21 cellular contexts compared by ENCODE assay signal in the genomic region with DNA sequence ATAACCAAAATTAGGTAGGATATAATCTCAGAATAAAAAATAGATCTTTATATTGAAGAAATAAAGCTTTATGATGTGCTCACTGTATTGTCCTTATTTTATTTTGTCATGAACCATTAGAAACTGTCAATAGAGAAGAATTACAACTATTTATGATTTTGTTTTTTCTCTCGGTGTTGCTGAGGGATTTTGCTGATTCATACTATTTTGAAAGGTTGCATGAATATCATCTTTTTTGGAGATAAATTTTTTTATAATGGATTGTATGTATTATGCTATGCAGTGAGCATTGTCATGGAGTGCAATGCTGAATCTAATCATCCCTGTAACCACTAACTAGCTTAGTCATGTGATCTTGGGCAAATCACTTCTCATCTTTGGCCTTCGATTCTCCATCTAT. TPM values are rescaled to one million over a fixed set of nuclear protein-coding genes. Genes with fewer than 3 reads are reported as not detected.
A peak's percentile ranks its signal among the peaks of the same experiment; 100 is the strongest.
DNase-seq lines count a peak whose midpoint lies in the region; ATAC-seq, FAIRE-seq and TF ChIP-seq lines count a peak whose summit lies in the region.
"Had no signal": no experiment of that assay in that cellular context is flagged by ENCODE, and none has a peak within 500 bp of the region (broad histone marks: within the 10 kb centered on the region; RNA-seq: fewer than 3 reads in every experiment).

No MANE protein-coding gene starts in this region.

- no TSS peak for BruUV-seq in K562 (replicated peaks; lab: Mats Ljungman, UMichigan)

- no peak for ATAC-seq in A549
- no peak for ATAC-seq in K562
- ATAC-seq: CD8-positive, alpha-beta T cell; GM12878 had no signal

- no peaks in the 10 kb centered on the region for H3K36me3 ChIP-seq in K562 (ENCODE audit: control insufficient read depth, insufficient read depth, low read length)
- no peaks in the 10 kb centered on the region for H3K36me3 ChIP-seq in Peyer's patch

- peaks cover 43% of the 10 kb centered on the region for H3K79me2 ChIP-seq in K562 (ENCODE audit: control insufficient read depth, insufficient read depth, low read length)

- intact Hi-C loops in K562 (cut with micrococcal nuclease) = no loop called here

- no peak for TF ChIP-seq CTCF in A549 (IDR thresholded peaks at IDR 0.05)
- no peak for TF ChIP-seq CTCF in K562 (IDR thresholded peaks at IDR 0.05 in 2 of 3, conservative IDR thresholded peaks at IDR 0.05 in 1 of 3; ENCODE audit: insufficient read depth in 2 of 3, low read depth in 1 of 3, low read length in 3 of 3)
- TF ChIP-seq CTCF in Peyer's patch (IDR thresholded peaks at IDR 0.05) = no peak

- in situ Hi-C loops in K562 (cut with MboI) = no loop called here

- CTCF ChIA-PET in A549 (lab: Yijun Ruan, JAX) = interaction anchor here (1.0 kb wide), 2 partner anchors 11 to 16 kb away, joined by 3 to 5 read pairs; a partner anchor contains a TSS
- CTCF ChIA-PET in K562 (lab: Yijun Ruan, JAX; ENCODE audit: low intra/inter-chr PET ratio) = no interaction called here

- H2AFZ ChIP-seq in K562 (ENCODE audit: low read depth, low read length) = no peak overlapping the region

- H3K9ac ChIP-seq in K562 (ENCODE audit: insufficient read depth in 1 of 2, low read depth in 2 of 2, low read length in 2 of 2) = no peak overlapping the region
- H3K9ac ChIP-seq: BLaER1 treated with 17β-estradiol and CSF1 and Interleukin-3, amounts not matched to agents 10 nM and 100 nM had no signal

- H4K20me1 ChIP-seq in K562 (replicated peaks; ENCODE audit: control insufficient read depth, insufficient read depth, low read length) = no peaks in the 10 kb centered on the region

- POLR2A ChIA-PET in A549 (lab: Yijun Ruan, JAX) = interaction anchor here (0.7 kb wide), 1 partner anchor 221 kb away, joined by 3 read pairs; no protein-coding TSS in a partner anchor
- POLR2A ChIA-PET in K562 (lab: Yijun Ruan, JAX) = interaction anchor here (0.7 to 1.2 kb wide), 2 partner anchors 14 to 139 kb away, joined by 3 to 4 read pairs; no protein-coding TSS in a partner anchor

- H3K4me2 ChIP-seq in A549 = no peak overlapping the region
- H3K4me2 ChIP-seq in K562 (ENCODE audit: insufficient read depth, low read length) = no peak overlapping the region
- H3K4me2 ChIP-seq: BLaER1 treated with 17β-estradiol and CSF1 and Interleukin-3, amounts not matched to agents 10 nM and 100 nM had no signal

- H3K27ac ChIP-seq in A549 = no peak overlapping the region
- H3K27ac ChIP-seq in K562 (ENCODE audit: extremely low read depth, low read depth, low read length) = no peak overlapping the region
- no peak overlapping the region for H3K27ac ChIP-seq in Peyer's patch
- H3K27ac ChIP-seq: BLaER1 treated with 17β-estradiol and CSF1 and Interleukin-3, amounts not matched to agents 10 nM and 100 nM; C4-2B had no signal

- H3K4me1 ChIP-seq in A549 (no peaks in the 10 kb centered on the region), K562 (replicated peaks in 1 of 2; ENCODE audit: control insufficient read depth in 2 of 2, insufficient read depth in 2 of 2, low read length in 2 of 2) (no peaks in the 10 kb centered on the region; a peak in 3 of 5 replicates), Peyer's patch (no peaks in the 10 kb centered on the region)
- H3K4me1 ChIP-seq: Caco-2 had no signal

- no peak for TF ChIP-seq EP300 in A549 (IDR thresholded peaks at IDR 0.05)
- no peak for TF ChIP-seq EP300 in K562 (IDR thresholded peaks at IDR 0.05; ENCODE audit: low read length)

- no peak for DNase-seq in A549 (ENCODE audit: low read depth in 1 of 2, low spot score in 1 of 2)
- no peak for DNase-seq in K562 (ENCODE audit: extremely low read depth in 1 of 4, low spot score in 3 of 4)
- no peak for DNase-seq in Peyer's patch
- no peak for DNase-seq in HTR-8/SVneo (ENCODE audit: insufficient read length, low spot score)
- no peak for DNase-seq in SIG-M5 (lab: John Stamatoyannopoulos, UW)
- DNase-seq: 8988T; AML-193; Caco-2; Calu3; CD4-positive, alpha-beta T cell; CD8-positive, alpha-beta T cell; DMS79 treated with DMSO at 0.1 percent for 48 hours; GDM1 had no signal

- H3K9me3 ChIP-seq in A549 = peaks cover 4% of the 10 kb centered on the region; the same call in 2 of the 3 replicates
- H3K9me3 ChIP-seq in K562 (replicated peaks; ENCODE audit: control insufficient read depth, insufficient read depth, low read depth, low read length) = no peaks in the 10 kb centered on the region
- H3K9me3 ChIP-seq in Peyer's patch = no peaks in the 10 kb centered on the region
- H3K9me3 ChIP-seq: Caco-2 had no signal

- TF ChIP-seq RAD21 in A549 (conservative IDR thresholded peaks at IDR 0.05 in 1 of 2, IDR thresholded peaks at IDR 0.05 in 1 of 2) (no peak), K562 (CRISPR knock-in tag; conservative IDR thresholded peaks at IDR 0.05 in 1 of 2, IDR thresholded peaks at IDR 0.05 in 1 of 2) (no peak)

- H3K4me3 ChIP-seq in A549 (no peak overlapping the region), K562 (no peak overlapping the region), Peyer's patch (no peak overlapping the region)
- H3K4me3 ChIP-seq: BLaER1 treated with 17β-estradiol and CSF1 and Interleukin-3, amounts not matched to agents 10 nM and 100 nM; GM12878 had no signal

- FAIRE-seq in A549 (lab: Jason Lieb, UNC) (no peak), G401.6 (lab: Jason Lieb, UNC) (peak; percentile 27), K562 (lab: Jason Lieb, UNC) (no peak), HTR-8/SVneo (lab: Jason Lieb, UNC) (no peak)
- FAIRE-seq: A204.1, D721Med, GM12878, GM12892, GM18507 had no signal

- no peaks in the 10 kb centered on the region for H3K9me1 ChIP-seq in K562 (ENCODE audit: control insufficient read depth, insufficient read depth, low read length)

- 81% methylated on average over 2 of the region's 2 CpGs for WGBS in A549 (ENCODE audit: missing lambda C conversion rate)
- WGBS in K562 (ENCODE audit: insufficient coverage, low coverage, missing lambda C conversion rate) = 57% methylated on average over 2 of the region's 2 CpGs

- TF ChIP-seq POLR2A in A549 (IDR thresholded peaks at IDR 0.05; ENCODE audit: low read length) (no peak), K562 (conservative IDR thresholded peaks at IDR 0.05) (no peak), Peyer's patch (IDR thresholded peaks at IDR 0.05) (no peak)

- H3K27me3 ChIP-seq in K562 (ENCODE audit: control insufficient read depth in 2 of 2, insufficient read depth in 2 of 2, low read length in 2 of 2) (no peaks in the 10 kb centered on the region), Peyer's patch (no peaks in the 10 kb centered on the region)
- H3K27me3 ChIP-seq: BLaER1 treated with 17β-estradiol and CSF1 and Interleukin-3, amounts not matched to agents 10 nM and 100 nM had no signal

RNA-seq across cellular contexts. Expression of a gene that starts 15.0 kb away (rescaled TPM):
- polyA plus RNA-seq in A549 (2011; rRNA removed) = 116 and 125 TPM in 2 replicates
- 29.1 and 37.7 TPM in 2 replicates for polyA plus RNA-seq in A549 (2012; cell fraction: cytosol; rRNA removed)
- polyA plus RNA-seq in A549 (2012; cell fraction: nucleus; rRNA removed) = 20.6 and 28.0 TPM in 2 replicates
- 40.6 to 42.1 TPM (median 41.7 TPM) in 3 replicates for polyA plus RNA-seq in A549 (2017; fragmentation: RNase III; extraction: RNeasy Plus Mini Kit Qiagen cat#74134 plus additional on column Dnase treatment)
- 247 and 265 TPM in 2 replicates for polyA minus RNA-seq in A549 (2011; rRNA and poly(A)+ RNA removed)
- 63.1 and 71.1 TPM in 2 replicates for total RNA-seq in K562 (2011; cell fraction: chromatin; rRNA removed; ENCODE audit: low replicate concordance)
- 82.7 and 94.5 TPM in 2 replicates for total RNA-seq in K562 (2011; cell fraction: nucleolus; rRNA removed)
- 103 and 120 TPM in 2 replicates for total RNA-seq in K562 (2011; cell fraction: nucleoplasm; rRNA removed)
- 26.7 and 31.1 TPM in 2 replicates for total RNA-seq in K562 (2014; rRNA removed)
- total RNA-seq in K562 (2014; rRNA removed; fragmentation: Illumina TruSeq; extraction: Trizol) = 46.4 and 52.8 TPM in 2 replicates
- total RNA-seq in K562 (2015; rRNA removed; fragmentation: Illumina TruSeq; extraction: Trizol) = 44.6 and 47.1 TPM in 2 replicates
- total RNA-seq in K562 (2021) = 40.2 and 41.4 TPM in 2 replicates
- polyA plus RNA-seq in K562 (2011; rRNA removed) = 66.0 and 66.9 TPM in 2 replicates
- 38.3 and 52.0 TPM in 2 replicates for polyA plus RNA-seq in K562 (2011; cell fraction: cytosol; rRNA removed)
- polyA plus RNA-seq in K562 (2011; cell fraction: nucleus; rRNA removed) = 24.9 and 38.9 TPM in 2 replicates
- 17.4 and 20.9 TPM in 2 replicates for polyA plus RNA-seq in K562 (2012)
- polyA plus RNA-seq in K562 (2014; fragmentation: Illumina TruSeq; extraction: Trizol) = 28.3 and 32.5 TPM in 2 replicates
- polyA plus RNA-seq in K562 (2014; fragmentation: Nextera tagmentation; extraction: Ambion mirVana) = 10 to 100 TPM; 18.4 to 24.0 TPM
- 23.0 and 23.7 TPM in 2 replicates for polyA plus RNA-seq in K562 (2014; rRNA removed)
- 134 and 169 TPM in 2 replicates for polyA minus RNA-seq in K562 (2011; rRNA and poly(A)+ RNA removed)
- 55.0 and 60.7 TPM in 2 replicates for polyA minus RNA-seq in K562 (2011; cell fraction: cytosol; rRNA and poly(A)+ RNA removed)
- polyA minus RNA-seq in K562 (2011; cell fraction: nucleus; rRNA and poly(A)+ RNA removed) = 16.2 and 28.7 TPM in 2 replicates
- 100 to 1,000 TPM in 1 of 4 donors, 10 to 100 TPM in 3; 30.5 to 113 (median 77.9) TPM for total RNA-seq in Peyer's patch

RNA-seq across cellular contexts. Expression of a gene that starts 15.4 kb away (rescaled TPM):
- polyA plus RNA-seq in A549 (2011; rRNA removed) (302 and 377 TPM in 2 replicates), A549 (2017; fragmentation: RNase III; extraction: RNeasy Plus Mini Kit Qiagen cat#74134 plus additional on column Dnase treatment) (538 to 588 TPM (median 562 TPM) in 3 replicates), K562 (2011; rRNA removed) (213 and 281 TPM in 2 replicates), K562 (2014; fragmentation: Illumina TruSeq; extraction: Trizol) (228 and 255 TPM in 2 replicates), K562 (2014; fragmentation: Nextera tagmentation; extraction: Ambion mirVana) (100 to 1,000 TPM; 292 to 474 TPM), K562 (2014; rRNA removed) (207 and 239 TPM in 2 replicates)
- polyA plus RNA-seq in A549 (2012; cell fraction: cytosol; rRNA removed) = 211 and 220 TPM in 2 replicates
- polyA plus RNA-seq in A549 (2012; cell fraction: nucleus; rRNA removed) = 49.9 and 82.8 TPM in 2 replicates
- polyA minus RNA-seq in A549 (2011; rRNA and poly(A)+ RNA removed) = 141 and 143 TPM in 2 replicates
- total RNA-seq in K562 (2011; cell fraction: chromatin; rRNA removed; ENCODE audit: low replicate concordance) = 26.1 and 39.0 TPM in 2 replicates
- 26.8 and 29.5 TPM in 2 replicates for total RNA-seq in K562 (2011; cell fraction: nucleolus; rRNA removed)
- 45.2 and 60.2 TPM in 2 replicates for total RNA-seq in K562 (2011; cell fraction: nucleoplasm; rRNA removed)
- total RNA-seq in K562 (2014; rRNA removed) (78.2 and 162 TPM in 2 replicates), K562 (2014; rRNA removed; fragmentation: Illumina TruSeq; extraction: Trizol) (245 and 297 TPM in 2 replicates), K562 (2015; rRNA removed; fragmentation: Illumina TruSeq; extraction: Trizol) (236 and 260 TPM in 2 replicates), K562 (2021) (247 and 250 TPM in 2 replicates), Peyer's patch (10 to 100 TPM; 35.2 to 99.9 (median 50.4) TPM)
- polyA plus RNA-seq in K562 (2011; cell fraction: cytosol; rRNA removed) = 116 and 153 TPM in 2 replicates
- 37.2 and 52.9 TPM in 2 replicates for polyA plus RNA-seq in K562 (2011; cell fraction: nucleus; rRNA removed)
- polyA plus RNA-seq in K562 (2012) = 163 and 363 TPM in 2 replicates
- 104 and 137 TPM in 2 replicates for polyA minus RNA-seq in K562 (2011; rRNA and poly(A)+ RNA removed)
- polyA minus RNA-seq in K562 (2011; cell fraction: cytosol; rRNA and poly(A)+ RNA removed) = 88.4 and 123 TPM in 2 replicates
- polyA minus RNA-seq in K562 (2011; cell fraction: nucleus; rRNA and poly(A)+ RNA removed) = 30.4 and 61.5 TPM in 2 replicates
